In genomic region chr3:66822059-66823009, GRCh38 we compare ENCODE assay signal across 8 cellular contexts.
A peak's percentile ranks its signal among the peaks of the same experiment; 100 is the strongest.
DNase-seq lines count a peak whose midpoint lies in the region; ATAC-seq and TF ChIP-seq lines count a peak whose summit lies in the region.

No MANE protein-coding gene starts in this region.

- ATAC-seq in CD4-positive, CD25-positive, alpha-beta regulatory T cell (ENCODE audit: low read depth in 2 of 2): peak; percentile 77 to 80
- ATAC-seq in GM19035 (IDR thresholded peaks at IDR 0.05; ENCODE audit: unreplicated experiment) (peak; percentile 93), HG03196 (IDR thresholded peaks at IDR 0.05; ENCODE audit: unreplicated experiment) (peak; percentile 76), gastroesophageal sphincter (peak; percentile 77), GM18519 (IDR thresholded peaks at IDR 0.05; ENCODE audit: low FRiP score, unreplicated experiment) (no peak)

- H3K27ac Mint-ChIP-seq in CD4-positive, CD25-positive, alpha-beta regulatory T cell: no peak overlapping the region

- peak; percentile 52 to 77 (median 67) for DNase-seq in CD4-positive, CD25-positive, alpha-beta regulatory T cell
- DNase-seq in OCI-M1 (lab: John Stamatoyannopoulos, UW) (peak; percentile 76), activated T-helper 1 cell treated with Interleukin-2 at 50 U/mL for 16 hours (ENCODE audit: low read depth) (peak; percentile 43), prostate gland (ENCODE audit: low spot score) (peak; percentile 70)

- H3K4me1 ChIP-seq in CD4-positive, CD25-positive, alpha-beta regulatory T cell (ENCODE audit: control insufficient read depth, insufficient read depth, low read length, poor library complexity, severe bottlenecking): no peaks in the 10 kb centered on the region
- H3K4me1 ChIP-seq in gastroesophageal sphincter (peaks cover 0 to 8% (median 0%) of the 10 kb centered on the region in 3 donors), prostate gland (replicated peaks) (no peaks in the 10 kb centered on the region)

- intact Hi-C loops in prostate gland (cut with DNase I): loop anchor here (5.0 kb wide), 1 partner anchor 565 kb away; no protein-coding TSS in a partner anchor

- H3K9me3 Mint-ChIP-seq in CD4-positive, CD25-positive, alpha-beta regulatory T cell: no peaks in the 10 kb centered on the region

- no peak for TF ChIP-seq EP300 in gastroesophageal sphincter (IDR thresholded peaks at IDR 0.05)

- TF ChIP-seq CTCF in gastroesophageal sphincter (IDR thresholded peaks at IDR 0.05): peak; percentile 70 to 82 (median 74)
- TF ChIP-seq CTCF in prostate gland (IDR thresholded peaks at IDR 0.05): peak; percentile 47 to 75 (median 71)

- no peak overlapping the region for H3K4me3 ChIP-seq in CD4-positive, CD25-positive, alpha-beta regulatory T cell (ENCODE audit: low read depth, low read length)
- H3K4me3 ChIP-seq in gastroesophageal sphincter: no peak overlapping the region
- no peak overlapping the region for H3K4me3 ChIP-seq in prostate gland

- peaks cover 34% of the 10 kb centered on the region for H3K27me3 Mint-ChIP-seq in CD4-positive, CD25-positive, alpha-beta regulatory T cell

- H3K27ac ChIP-seq in CD4-positive, CD25-positive, alpha-beta regulatory T cell (ENCODE audit: insufficient read depth, low read length, poor library complexity, severe bottlenecking): no peak overlapping the region
- H3K27ac ChIP-seq in gastroesophageal sphincter (no peak overlapping the region), prostate gland (no peak overlapping the region)

- no peak overlapping the region for H3K4me3 Mint-ChIP-seq in CD4-positive, CD25-positive, alpha-beta regulatory T cell

- no peaks in the 10 kb centered on the region for H3K36me3 Mint-ChIP-seq in CD4-positive, CD25-positive, alpha-beta regulatory T cell

- WGBS in gastroesophageal sphincter (ENCODE audit: low coverage in 1 of 2), 2 donors: 79 to 90% methylated on average over 8 to 9 of the region's 13 CpGs
- WGBS in prostate gland: 75% methylated on average over 13 of the region's 13 CpGs

- no peak for TF ChIP-seq POLR2A in gastroesophageal sphincter (IDR thresholded peaks at IDR 0.05)
- no peak for TF ChIP-seq POLR2A in prostate gland (IDR thresholded peaks at IDR 0.05)

- H3K36me3 ChIP-seq in CD4-positive, CD25-positive, alpha-beta regulatory T cell (ENCODE audit: control insufficient read depth, insufficient read depth, low read length): no peaks in the 10 kb centered on the region
- H3K36me3 ChIP-seq in gastroesophageal sphincter (no peaks in the 10 kb centered on the region), prostate gland (no peaks in the 10 kb centered on the region)

- no peaks in the 10 kb centered on the region for H3K4me1 Mint-ChIP-seq in CD4-positive, CD25-positive, alpha-beta regulatory T cell

- H3K9me3 ChIP-seq in CD4-positive, CD25-positive, alpha-beta regulatory T cell (ENCODE audit: control insufficient read depth in 2 of 2, low read length in 2 of 2): no peaks in the 10 kb centered on the region
- H3K9me3 ChIP-seq in gastroesophageal sphincter (no peaks in the 10 kb centered on the region), prostate gland (no peaks in the 10 kb centered on the region)

- H3K27me3 ChIP-seq in CD4-positive, CD25-positive, alpha-beta regulatory T cell (ENCODE audit: control insufficient read depth, insufficient read depth, low read length): peaks cover 3% of the 10 kb centered on the region
- no peaks in the 10 kb centered on the region for H3K27me3 ChIP-seq in gastroesophageal sphincter
- no peaks in the 10 kb centered on the region for H3K27me3 ChIP-seq in prostate gland (replicated peaks; ENCODE audit: insufficient read depth)
